Comparison of ENCODE assay signal across 8 cellular contexts in genomic region chr19:49960980-49961379, GRCh38. TPM values are rescaled to one million over a fixed set of nuclear protein-coding genes. Genes with fewer than 3 reads are reported as not detected.
"Had no signal": no experiment of that assay in that cellular context is flagged by ENCODE, and none has a peak within 500 bp of the region (broad histone marks: within the 10 kb centered on the region; RNA-seq: fewer than 3 reads in every experiment).

Gene SIGLEC11, minus strand, starts transcription at chr19:49961172. Its CDS starts 91 bp downstream, at chr19:49961081.

RNA-seq across cellular contexts. Expression of gene SIGLEC11, which starts in this region (rescaled TPM):
- total RNA-seq: activated CD8-positive, alpha-beta T cell treated with anti-CD3 and anti-CD28 coated beads, Interleukin-2, amount 10 ng/mL, durations not matched to agents 7 days and 5 days; activated naive CD8-positive, alpha-beta T cell treated with anti-CD3 and anti-CD28 coated beads, Interleukin-2, amount 10 ng/mL, durations not matched to agents 7 days and 5 days; astrocyte; IMR-90; PC-9; RPMI7951; T-helper 1 cell treated with Interleukin-12 subunit alpha and Interleukin-12 subunit beta and Interleukin-4 antibody, amounts not matched to agents 30 ng/mL and 1 ng/mL, for 36 hours had no signal
- polyA plus RNA-seq: IMR-90, SK-N-SH had no signal
